In the genomic region with DNA sequence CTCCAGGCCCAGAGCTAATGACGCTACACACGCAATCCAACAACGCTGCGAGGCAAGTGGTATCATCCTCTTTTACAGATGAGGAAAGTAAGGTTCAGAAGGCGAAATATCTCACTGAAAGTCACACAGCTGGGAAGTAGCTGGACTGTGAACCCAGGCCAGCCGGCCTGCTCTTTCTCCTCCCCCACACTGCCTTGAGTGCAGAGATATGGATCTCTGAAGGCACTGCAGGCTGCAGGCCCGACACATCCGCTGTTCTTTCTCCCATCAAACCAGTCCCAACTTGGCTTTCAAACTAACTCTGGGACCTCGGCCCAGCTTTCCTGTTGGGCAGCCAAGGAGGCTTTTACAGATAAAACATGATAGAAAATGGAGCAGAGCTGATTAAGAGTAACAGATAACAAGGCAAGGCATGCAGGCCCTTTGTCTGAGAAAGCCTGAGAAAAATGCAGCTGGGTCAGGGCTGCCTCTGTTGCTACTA, we compare ENCODE assay signal across 13 cellular contexts.
A peak's percentile ranks its signal among the peaks of the same experiment; 100 is the strongest.
DNase-seq lines count a peak whose midpoint lies in the region; ATAC-seq, FAIRE-seq and TF ChIP-seq lines count a peak whose summit lies in the region.
"Had no signal": no experiment of that assay in that cellular context is flagged by ENCODE, and none has a peak within 500 bp of the region (broad histone marks: within the 10 kb centered on the region; RNA-seq: fewer than 3 reads in every experiment).

No MANE protein-coding gene starts in this region.

- ATAC-seq in stimulated activated naive B cell treated with anti-CD40 and anti-IgM and Interleukin-4, amounts not matched to agents 10 μg/mL and 1 μg/mL and 100 μg/mL, for 72 hours (replicated peaks) = no peak

- H4K20me1 ChIP-seq in astrocyte (ENCODE audit: insufficient read depth, low read length) = no peaks in the 10 kb centered on the region

- no peak overlapping the region for H3K4me3 Mint-ChIP-seq in astrocyte (ENCODE audit: unreplicated experiment)
- H3K4me3 Mint-ChIP-seq in stimulated activated naive B cell treated with anti-CD40 and anti-IgM and Interleukin-4, amounts not matched to agents 10 μg/mL and 1 μg/mL and 100 μg/mL, for 72 hours = no peak overlapping the region
- H3K4me3 Mint-ChIP-seq: immature natural killer cell had no signal

- no peak overlapping the region for H3K27ac Mint-ChIP-seq in astrocyte (ENCODE audit: unreplicated experiment)
- peak overlapping the region; percentile 61 for H3K27ac Mint-ChIP-seq in stimulated activated naive B cell treated with anti-CD40 and anti-IgM and Interleukin-4, amounts not matched to agents 10 μg/mL and 1 μg/mL and 100 μg/mL, for 72 hours
- H3K27ac Mint-ChIP-seq: immature natural killer cell had no signal

- 85% methylated on average over 9 of the region's 9 CpGs for WGBS in HUES64

- peaks cover 20% of the 10 kb centered on the region for H3K4me1 Mint-ChIP-seq in astrocyte (ENCODE audit: low read depth, unreplicated experiment)
- peaks cover 52 to 84% of the 10 kb centered on the region in 2 donors for H3K4me1 Mint-ChIP-seq in stimulated activated naive B cell treated with anti-CD40 and anti-IgM and Interleukin-4, amounts not matched to agents 10 μg/mL and 1 μg/mL and 100 μg/mL, for 72 hours

- H3K79me2 ChIP-seq in astrocyte (ENCODE audit: insufficient read depth, low read length) = no peaks in the 10 kb centered on the region

- H3K27me3 ChIP-seq in HUES64 (ENCODE audit: insufficient read depth, low read length) (no peaks in the 10 kb centered on the region), astrocyte (ENCODE audit: insufficient read depth, low read length) (no peaks in the 10 kb centered on the region)

- H3K4me1 ChIP-seq in HUES64 (ENCODE audit: insufficient read depth, low read length) = no peaks in the 10 kb centered on the region
- H3K4me1 ChIP-seq in astrocyte (ENCODE audit: insufficient read depth, low read length) = peaks cover 15% of the 10 kb centered on the region

- H3K27ac ChIP-seq in HUES64 (ENCODE audit: low read depth, low read length) (0 out of 2 replicates have a peak overlapping the region, but pooled peaks have one; percentile 4), astrocyte (ENCODE audit: low read depth, low read length) (no peak overlapping the region)

- H2AFZ ChIP-seq in astrocyte (ENCODE audit: low read depth, low read length) = peak overlapping the region; percentile 51

- H3K4me2 ChIP-seq in astrocyte (ENCODE audit: low read length) = no peak overlapping the region

- H3K9ac ChIP-seq in HUES64 (ENCODE audit: low read depth, low read length) = no peak overlapping the region
- no peak overlapping the region for H3K9ac ChIP-seq in astrocyte (ENCODE audit: low read length)

- H3K27me3 Mint-ChIP-seq in astrocyte (ENCODE audit: low read depth, unreplicated experiment) = no peaks in the 10 kb centered on the region
- H3K27me3 Mint-ChIP-seq in stimulated activated naive B cell treated with anti-CD40 and anti-IgM and Interleukin-4, amounts not matched to agents 10 μg/mL and 1 μg/mL and 100 μg/mL, for 72 hours = no peaks in the 10 kb centered on the region

- H3K36me3 Mint-ChIP-seq in astrocyte (ENCODE audit: low read depth, unreplicated experiment) = no peaks in the 10 kb centered on the region
- peaks cover 0 to 2% of the 10 kb centered on the region in 2 donors for H3K36me3 Mint-ChIP-seq in stimulated activated naive B cell treated with anti-CD40 and anti-IgM and Interleukin-4, amounts not matched to agents 10 μg/mL and 1 μg/mL and 100 μg/mL, for 72 hours
- H3K36me3 Mint-ChIP-seq: immature natural killer cell had no signal

- TF ChIP-seq CTCF in astrocyte (IDR thresholded peaks at IDR 0.05; ENCODE audit: insufficient read depth, low read depth, low read length) = no peak

- no peak for FAIRE-seq in astrocyte (lab: Jason Lieb, UNC)

- no peak overlapping the region for H3K4me3 ChIP-seq in HUES64 (ENCODE audit: low read length)
- no peak overlapping the region for H3K4me3 ChIP-seq in astrocyte (ENCODE audit: insufficient read depth, low read depth, low read length)

- H3K9me3 ChIP-seq in HUES64 (ENCODE audit: insufficient read depth, low read depth, low read length) (no peaks in the 10 kb centered on the region), astrocyte (ENCODE audit: insufficient read depth, low read depth, low read length) (no peaks in the 10 kb centered on the region)

- H3K36me3 ChIP-seq in HUES64 (ENCODE audit: insufficient read depth, low read length) (no peaks in the 10 kb centered on the region), astrocyte (ENCODE audit: insufficient read depth, low read length) (no peaks in the 10 kb centered on the region)

- no peaks in the 10 kb centered on the region for H3K9me3 Mint-ChIP-seq in astrocyte (ENCODE audit: unreplicated experiment)
- peaks cover 0 to 2% of the 10 kb centered on the region in 2 donors for H3K9me3 Mint-ChIP-seq in stimulated activated naive B cell treated with anti-CD40 and anti-IgM and Interleukin-4, amounts not matched to agents 10 μg/mL and 1 μg/mL and 100 μg/mL, for 72 hours
- H3K9me3 Mint-ChIP-seq: immature natural killer cell had no signal

- peak; percentile 66 for DNase-seq in astrocyte (ENCODE audit: low read depth)
- DNase-seq in left kidney (ENCODE audit: low read depth, low spot score) = peak; percentile 51
- DNase-seq in stimulated activated naive B cell treated with anti-CD40 and anti-IgM and Interleukin-4, amounts not matched to agents 10 μg/mL and 1 μg/mL and 100 μg/mL, for 72 hours = no peak
- no peak for DNase-seq in NAMALWA (ENCODE audit: low spot score)
- no peak for DNase-seq in DMS79 (lab: John Stamatoyannopoulos, UW)
- DNase-seq in NCI-H2227 treated with DMSO at 0.1 percent for 48 hours (lab: John Stamatoyannopoulos, UW) = no peak
- DNase-seq in pons (ENCODE audit: low spot score) = no peak
- DNase-seq: GDM1; immature natural killer cell; NCI-H2081; stimulated activated CD4-positive, alpha-beta T cell treated with anti-CD3 and anti-CD28 coated beads, Interleukin-1b, Interleukin-23, amount 100 ng/mL, for 48 hours; T-helper 9 cell had no signal

Comparison
In these comparisons a context has a peak if more than half of its experiments do, and no peak if none do; other contexts are left out.
1. DNase-seq: peak in astrocyte (single experiment) and left kidney (single experiment); none in stimulated activated naive B cell treated with anti-CD40 and anti-IgM and Interleukin-4, amounts not matched to agents 10 μg/mL and 1 μg/mL and 100 μg/mL, for 72 hours (single experiment), NAMALWA (single experiment), DMS79 (single experiment), NCI-H2227 treated with DMSO at 0.1 percent for 48 hours (single experiment) and pons (single experiment).